1 cellular context compared by ENCODE assay signal in genomic region chr7:94450044-94450697, GRCh38.
TF ChIP-seq lines count a peak whose summit lies in the region.

No MANE protein-coding gene starts in this region.

TF ChIP-seq in K562, 482 proteins besides CTCF, POLR2A, EP300 and RAD21:
- peak; percentile 51 for TF ChIP-seq ZNF316 (IDR thresholded peaks at IDR 0.05)
- TF ChIP-seq E2F1 (CRISPR knock-in tag; IDR thresholded peaks at IDR 0.05) = no peak
- no peak for TF ChIP-seq TEAD2 (tag; IDR thresholded peaks at IDR 0.05)
